In genomic region chr6:31666337-31666960, GRCh38 we compare ENCODE assay signal across 8 cellular contexts. TPM values are rescaled to one million over a fixed set of nuclear protein-coding genes. Genes with fewer than 3 reads are reported as not detected.
DNase-seq lines count a peak whose midpoint lies in the region; ATAC-seq and TF ChIP-seq lines count a peak whose summit lies in the region.

No MANE protein-coding gene starts in this region.

- H3K27ac ChIP-seq in BLaER1 (peak overlapping the region; percentile 97), dorsolateral prefrontal cortex (peak overlapping the region in 56 of 59 donors; percentile 32 to 98 (median 92))

- TF ChIP-seq CTCF in dorsolateral prefrontal cortex (IDR thresholded peaks at IDR 0.05 in 54 of 56, conservative IDR thresholded peaks at IDR 0.05 in 2 of 56; ENCODE audit: low read depth in 1 of 56, partially characterized antibody in 56 of 56): no peak
- no peak for TF ChIP-seq CTCF in nephron progenitor cell (IDR thresholded peaks at IDR 0.05)

- H3K36me3 ChIP-seq in BLaER1: peaks cover 64% of the 10 kb centered on the region

- H3K27me3 ChIP-seq in BLaER1 (no peaks in the 10 kb centered on the region), dorsolateral prefrontal cortex (no peaks in the 10 kb centered on the region)

- peak overlapping the region; percentile 91 for H3K9ac ChIP-seq in BLaER1

- peaks cover 19% of the 10 kb centered on the region; the same call in 1 of the 2 replicates for H4K20me1 ChIP-seq in BLaER1

- peak overlapping the region; percentile 93 for H3K4me3 Mint-ChIP-seq in nephron progenitor cell

- peaks cover 51% of the 10 kb centered on the region for H3K4me1 Mint-ChIP-seq in nephron progenitor cell

- no peaks in the 10 kb centered on the region for H3K9me3 Mint-ChIP-seq in nephron progenitor cell

- peaks cover 57% of the 10 kb centered on the region for H3K36me3 Mint-ChIP-seq in nephron progenitor cell (ENCODE audit: low read depth)

- no peak for ATAC-seq in HG03095 (IDR thresholded peaks at IDR 0.05; ENCODE audit: unreplicated experiment)
- ATAC-seq in HG02623 (IDR thresholded peaks at IDR 0.05; ENCODE audit: unreplicated experiment): no peak
- no peak for ATAC-seq in GM21737 (IDR thresholded peaks at IDR 0.05; ENCODE audit: unreplicated experiment)

- peaks cover 8% of the 10 kb centered on the region for H3K27me3 Mint-ChIP-seq in nephron progenitor cell (ENCODE audit: low read depth, poor library complexity)

- peak overlapping the region; percentile 89 for H3K4me2 ChIP-seq in BLaER1

- H3K27ac Mint-ChIP-seq in nephron progenitor cell: peak overlapping the region; percentile 96

- peak; percentile 33 for DNase-seq in M059J (ENCODE audit: low read depth)
- DNase-seq in dorsolateral prefrontal cortex: no peak
- DNase-seq in nephron progenitor cell: no peak
- no peak for DNase-seq in activated CD4-positive, alpha-beta T cell treated with anti-CD3 and anti-CD28 coated beads, Interleukin-2, amount 50 U/mL, for 4 hours

- intact Hi-C loops in dorsolateral prefrontal cortex (cut with DNase I): loop anchor here in 1 of 2 donors (5.0 kb wide), 1 partner anchor 231 kb away; the partner anchor contains the start of gene EHMT2

- no peaks in the 10 kb centered on the region for H3K9me3 ChIP-seq in BLaER1

- H3K4me3 ChIP-seq in BLaER1 (peak overlapping the region; percentile 83), dorsolateral prefrontal cortex (peak overlapping the region; percentile 60 to 100 (median 89))

- H3K4me1 ChIP-seq in BLaER1: peaks cover 42% of the 10 kb centered on the region

RNA-seq across cellular contexts. Expression of gene CSNK2B, which starts 0.6 kb away (rescaled TPM):
- 645 and 1,183 TPM in 2 replicates for total RNA-seq in M059J (2014; rRNA removed; shearing (Covaris generic))
- 100 to 1,000 TPM in 112 of 120 experiments, 10 to 100 TPM in 8; 85.2 to 151 (median 118) TPM for total RNA-seq in dorsolateral prefrontal cortex

RNA-seq across cellular contexts. Expression of gene GPANK1, which starts 1.7 kb away (rescaled TPM):
- 17.7 and 31.6 TPM in 2 replicates for total RNA-seq in M059J (2014; rRNA removed; shearing (Covaris generic))
- total RNA-seq in dorsolateral prefrontal cortex: 10 to 100 TPM; 10.3 to 24.2 (median 15.8) TPM

RNA-seq across cellular contexts. Expression of gene LY6G5B, which starts 3.3 kb away (rescaled TPM):
- total RNA-seq in M059J (2014; rRNA removed; shearing (Covaris generic)): 0.10 and 1.1 TPM in 2 replicates
- 10 to 100 TPM in 107 of 120 experiments, 1 to 10 TPM in 13; 6.4 to 36.1 (median 14.8) TPM for total RNA-seq in dorsolateral prefrontal cortex

RNA-seq across cellular contexts. Expression of gene C6orf47, which starts 5.9 kb away (rescaled TPM):
- 29.9 and 37.5 TPM in 2 replicates for total RNA-seq in M059J (2014; rRNA removed; shearing (Covaris generic))
- 10 to 100 TPM; 10.7 to 19.7 (median 13.8) TPM for total RNA-seq in dorsolateral prefrontal cortex

RNA-seq across cellular contexts. Expression of gene APOM, which starts 10.8 kb away (rescaled TPM):
- total RNA-seq in M059J (2014; rRNA removed; shearing (Covaris generic)): 3.7 and 6.9 TPM in 2 replicates
- 1 to 10 TPM in 90 of 120 experiments, under 1 TPM in 22, not detected in 8; 0.56 to 5.0 (median 1.7) TPM for total RNA-seq in dorsolateral prefrontal cortex
